In genomic region chr16:49620158-49620867, GRCh38 we compare ENCODE assay signal across 11 cellular contexts.
DNase-seq lines count a peak whose midpoint lies in the region; ATAC-seq and TF ChIP-seq lines count a peak whose summit lies in the region.
"Had no signal": no experiment of that assay in that cellular context is flagged by ENCODE, and none has a peak within 500 bp of the region (broad histone marks: within the 10 kb centered on the region; RNA-seq: fewer than 3 reads in every experiment).

No MANE protein-coding gene starts in this region.

- intact Hi-C loops in CD4-positive, alpha-beta T cell (cut with DNase I, micrococcal nuclease) = no loop called here

- no peak overlapping the region for H3K27ac Mint-ChIP-seq in osteocyte (ENCODE audit: unreplicated experiment)
- no peak overlapping the region for H3K27ac Mint-ChIP-seq in CD4-positive, alpha-beta T cell

- peaks cover under 1% of the 10 kb centered on the region; the same call in 1 of the 2 replicates for H3K36me3 ChIP-seq in BE2C
- no peaks in the 10 kb centered on the region for H3K36me3 ChIP-seq in SJCRH30

- H3K4me3 ChIP-seq in BE2C (ENCODE audit: low read depth, low read length) = no peak overlapping the region
- H3K4me3 ChIP-seq in SJCRH30 = no peak overlapping the region

- peak overlapping the region; percentile 22 for H3K4me3 Mint-ChIP-seq in osteocyte (ENCODE audit: unreplicated experiment)
- no peak overlapping the region for H3K4me3 Mint-ChIP-seq in CD4-positive, alpha-beta T cell

- H3K9me3 ChIP-seq in BE2C = no peaks in the 10 kb centered on the region
- no peaks in the 10 kb centered on the region for H3K9me3 ChIP-seq in SJCRH30 (replicated peaks)
- H3K9me3 ChIP-seq in CD4-positive, alpha-beta T cell (ENCODE audit: control insufficient read depth, low read length) = peaks cover 4% of the 10 kb centered on the region

- peaks cover 18% of the 10 kb centered on the region for H3K4me1 Mint-ChIP-seq in osteocyte (ENCODE audit: unreplicated experiment)
- H3K4me1 Mint-ChIP-seq in CD4-positive, alpha-beta T cell (ENCODE audit: low read depth) = no peaks in the 10 kb centered on the region

- H3K4me1 ChIP-seq in BE2C (peaks cover 32% of the 10 kb centered on the region), SJCRH30 (peaks cover 17% of the 10 kb centered on the region)

- peaks cover 3% of the 10 kb centered on the region for H3K36me3 Mint-ChIP-seq in osteocyte (ENCODE audit: unreplicated experiment)
- no peaks in the 10 kb centered on the region for H3K36me3 Mint-ChIP-seq in CD4-positive, alpha-beta T cell (ENCODE audit: low read depth)

- ATAC-seq in GM19467 (IDR thresholded peaks at IDR 0.05; ENCODE audit: unreplicated experiment) (no peak), GM21390 (IDR thresholded peaks at IDR 0.05; ENCODE audit: unreplicated experiment) (no peak), GM21737 (IDR thresholded peaks at IDR 0.05; ENCODE audit: unreplicated experiment) (no peak)
- no peak for ATAC-seq in CD4-positive, alpha-beta T cell (ENCODE audit: poor library complexity)

- H3K9me3 Mint-ChIP-seq in osteocyte (ENCODE audit: unreplicated experiment) = no peaks in the 10 kb centered on the region
- H3K9me3 Mint-ChIP-seq in CD4-positive, alpha-beta T cell = no peaks in the 10 kb centered on the region

- H3K27me3 Mint-ChIP-seq in osteocyte (ENCODE audit: unreplicated experiment) = peaks cover 2% of the 10 kb centered on the region
- H3K27me3 Mint-ChIP-seq in CD4-positive, alpha-beta T cell = no peaks in the 10 kb centered on the region

- H3K27me3 ChIP-seq in BE2C (no peaks in the 10 kb centered on the region), SJCRH30 (no peaks in the 10 kb centered on the region)
- H3K27me3 ChIP-seq in CD4-positive, alpha-beta T cell (ENCODE audit: control insufficient read depth, insufficient read depth, low read length) = no peaks in the 10 kb centered on the region

- H3K27ac ChIP-seq in SJCRH30 = peak overlapping the region; percentile 64
- H3K27ac ChIP-seq in CD4-positive, alpha-beta T cell (ENCODE audit: low read depth, low read length) = no peak overlapping the region

- TF ChIP-seq CTCF in BE2C (IDR thresholded peaks at IDR 0.05; ENCODE audit: low read depth, low read length) (no peak), osteocyte (IDR thresholded peaks at IDR 0.05) (no peak)
- TF ChIP-seq CTCF in CD4-positive, alpha-beta T cell (IDR thresholded peaks at IDR 0.05) = no peak

- POLR2A ChIA-PET in CD4-positive, alpha-beta T cell (lab: Charles Lee) = no interaction called here

- DNase-seq in BE2C (peak; percentile 97), SJCRH30 (peak; percentile 81 to 85), glomerular visceral epithelial cell (ENCODE audit: extremely low spot score) (peak; percentile 66), osteocyte (ENCODE audit: extremely low spot score, unreplicated experiment) (peak; percentile 92)
- DNase-seq in CD4-positive, alpha-beta T cell = no peak
- DNase-seq: DND-41, HCEC 1CT, NCI-H526 had no signal

- CTCF ChIA-PET in CD4-positive, alpha-beta T cell (lab: Charles Lee) = no interaction called here

Comparison
In these comparisons a context has a peak if more than half of its experiments do, and no peak if none do; other contexts are left out.
1. DNase-seq: peak in BE2C (single experiment), SJCRH30 (2 of 2), glomerular visceral epithelial cell (single experiment) and osteocyte (single experiment); none in CD4-positive, alpha-beta T cell (0 of 10).